12 cellular contexts compared by ENCODE assay signal in genomic region chr2:233124449-233125080, GRCh38.
DNase-seq lines count a peak whose midpoint lies in the region; ATAC-seq and TF ChIP-seq lines count a peak whose summit lies in the region.
"Had no signal": no experiment of that assay in that cellular context is flagged by ENCODE, and none has a peak within 500 bp of the region (broad histone marks: within the 10 kb centered on the region; RNA-seq: fewer than 3 reads in every experiment).

No MANE protein-coding gene starts in this region.

- peaks cover 0 to 6% (median 0%) of the 10 kb centered on the region in 4 donors for H3K4me1 ChIP-seq in tibial nerve

- no peak overlapping the region for H3K4me3 ChIP-seq in tibial nerve

- H3K27me3 Mint-ChIP-seq in activated T-cell treated with anti-CD3 and anti-CD28 coated beads, Interleukin-2, amount 50 U/mL, for 4 hours (ENCODE audit: low read depth) = no peaks in the 10 kb centered on the region
- H3K27me3 Mint-ChIP-seq: activated CD4-positive, alpha-beta T cell treated with anti-CD3 and anti-CD28 coated beads, Interleukin-2, amount 10 ng/mL, durations not matched to agents 24 days and 14 days had no signal

- no peaks in the 10 kb centered on the region for H3K9me3 ChIP-seq in tibial nerve

- H3K27ac ChIP-seq in tibial nerve = no peak overlapping the region

- no peaks in the 10 kb centered on the region for H3K27me3 ChIP-seq in tibial nerve

- whole genome bisulfite sequencing in tibial nerve, 2 donors = 77 to 82% methylated on average over 19 of the region's 19 CpGs

- no peak for TF ChIP-seq POLR2A in tibial nerve (IDR thresholded peaks at IDR 0.05)

- H3K4me1 Mint-ChIP-seq in activated T-cell treated with anti-CD3 and anti-CD28 coated beads, Interleukin-2, amount 50 U/mL, for 4 hours (ENCODE audit: low read depth) = peaks cover 8% of the 10 kb centered on the region

- ATAC-seq in GM19438 (IDR thresholded peaks at IDR 0.05; ENCODE audit: low read depth, unreplicated experiment) (peak; percentile 90), HG03095 (IDR thresholded peaks at IDR 0.05; ENCODE audit: unreplicated experiment) (peak; percentile 84), esophagus mucosa (peak; percentile 78)
- ATAC-seq in activated T-cell treated with anti-CD3 and anti-CD28 coated beads, Interleukin-2, amount 50 U/mL, for 4 hours = no peak

- peaks cover 36% of the 10 kb centered on the region for H3K36me3 Mint-ChIP-seq in activated T-cell treated with anti-CD3 and anti-CD28 coated beads, Interleukin-2, amount 50 U/mL, for 4 hours (ENCODE audit: insufficient read depth)

- DNase-seq in GM10248 (ENCODE audit: extremely low spot score) (peak; percentile 74), NCI-H526 (lab: John Stamatoyannopoulos, UW) (no peak), tibial nerve (ENCODE audit: low spot score in 2 of 2) (no peak)
- no peak for DNase-seq in activated effector memory CD4-positive, alpha-beta T cell treated with anti-CD3 and anti-CD28 coated beads, Interleukin-2, amount 50 U/mL, for 16 hours
- no peak for DNase-seq in activated T-cell treated with anti-CD3 and anti-CD28 coated beads, Interleukin-2, amount 50 U/mL, for 4 hours
- DNase-seq: activated CD4-positive, alpha-beta T cell treated with anti-CD3 and anti-CD28 coated beads, Interleukin-2, amount 10 ng/mL, durations not matched to agents 24 days and 14 days; central memory CD4-positive, alpha-beta T cell; DMS53; NCI-H1048 had no signal

- CTCF ChIA-PET in GM10248 (lab: Yijun Ruan, JAX) = interaction anchor here (1.1 kb wide), 1 partner anchor 38 kb away, joined by 3 read pairs; no protein-coding TSS in a partner anchor

- POLR2A ChIA-PET in GM10248 (lab: Yijun Ruan, JAX) = no interaction called here

- H3K36me3 ChIP-seq in tibial nerve = peaks cover 0 to 7% (median 0%) of the 10 kb centered on the region in 3 donors

- H3K4me3 Mint-ChIP-seq in activated T-cell treated with anti-CD3 and anti-CD28 coated beads, Interleukin-2, amount 50 U/mL, for 4 hours = no peak overlapping the region
- H3K4me3 Mint-ChIP-seq: activated CD4-positive, alpha-beta T cell treated with anti-CD3 and anti-CD28 coated beads, Interleukin-2, amount 10 ng/mL, durations not matched to agents 24 days and 14 days had no signal

- no peaks in the 10 kb centered on the region for H3K9me3 Mint-ChIP-seq in activated T-cell treated with anti-CD3 and anti-CD28 coated beads, Interleukin-2, amount 50 U/mL, for 4 hours

- TF ChIP-seq CTCF in GM10248 (IDR thresholded peaks at IDR 0.05; ENCODE audit: control extremely low read depth, extremely low read depth, low read depth, missing control alignments) = no peak
- no peak for TF ChIP-seq CTCF in tibial nerve (IDR thresholded peaks at IDR 0.05)

- no peak for TF ChIP-seq EP300 in tibial nerve (IDR thresholded peaks at IDR 0.05)

Comparison
In these comparisons a context has a peak if more than half of its experiments do, and no peak if none do; other contexts are left out.
1. ATAC-seq: peak in GM19438 (single experiment), HG03095 (single experiment) and esophagus mucosa (single experiment); none in activated T-cell treated with anti-CD3 and anti-CD28 coated beads, Interleukin-2, amount 50 U/mL, for 4 hours (0 of 2).